ENCODE assay signal across 12 cellular contexts in the genomic region with DNA sequence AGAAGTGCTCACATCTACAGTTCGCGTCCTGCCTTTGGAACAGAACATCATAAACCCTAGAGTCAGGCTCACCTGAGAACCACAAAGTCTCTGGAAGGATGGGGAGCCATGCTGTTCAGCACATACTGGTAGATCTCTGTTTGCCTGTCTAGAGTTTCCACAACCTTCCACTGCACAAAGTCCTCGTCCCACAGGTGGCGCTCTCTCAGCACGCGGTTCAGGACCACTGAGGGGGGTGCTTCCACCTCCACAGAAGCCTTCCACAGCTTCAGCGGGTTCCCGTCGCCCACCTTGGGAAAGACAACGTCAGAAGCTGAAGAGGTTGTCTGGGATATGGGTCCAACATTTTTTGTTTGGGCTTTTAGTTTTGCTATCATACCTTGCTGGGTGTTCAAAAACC.
DNase-seq lines count a peak whose midpoint lies in the region; ATAC-seq, FAIRE-seq and TF ChIP-seq lines count a peak whose summit lies in the region.
"Had no signal": no experiment of that assay in that cellular context is flagged by ENCODE, and none has a peak within 500 bp of the region (broad histone marks: within the 10 kb centered on the region; RNA-seq: fewer than 3 reads in every experiment).

No MANE protein-coding gene starts in this region.

- no peaks in the 10 kb centered on the region for H3K79me2 ChIP-seq in endothelial cell of umbilical vein (ENCODE audit: control insufficient read depth, insufficient read depth, low read length)

- DNase-seq in endothelial cell of umbilical vein (ENCODE audit: low read depth, low spot score) (no peak), COLO668 (lab: John Stamatoyannopoulos, UW; ENCODE audit: unreplicated experiment) (no peak)
- no peak for DNase-seq in stimulated activated CD4-positive, alpha-beta T cell treated with anti-CD3 and anti-CD28 coated beads, Interleukin-2, amount 100 ng/mL, for 24 hours
- DNase-seq: activated T-cell treated with anti-CD3 and anti-CD28 coated beads for 4 hours, NCI-H524 treated with DMSO at 0.1 percent for 48 hours, right lobe of liver had no signal

- H3K4me1 ChIP-seq in endothelial cell of umbilical vein (ENCODE audit: control insufficient read depth, extremely low read depth, insufficient read depth, low read length) (peaks cover 21% of the 10 kb centered on the region), subcutaneous abdominal adipose tissue (ENCODE audit: control insufficient read depth in 5 of 5, insufficient read depth in 5 of 5, low read length in 5 of 5) (peaks cover 8 to 56% (median 38%) of the 10 kb centered on the region in 5 donors)
- H3K4me1 ChIP-seq: right lobe of liver had no signal

- TF ChIP-seq CTCF in endothelial cell of umbilical vein (IDR thresholded peaks at IDR 0.05; ENCODE audit: extremely low read depth in 1 of 2, insufficient read depth in 1 of 2, low read depth in 1 of 2, low read length in 2 of 2): peak; percentile 10 to 23

- no peak overlapping the region for H2AFZ ChIP-seq in endothelial cell of umbilical vein (ENCODE audit: low read depth, low read length)

- no peaks in the 10 kb centered on the region for H3K9me1 ChIP-seq in endothelial cell of umbilical vein (replicated peaks; ENCODE audit: control insufficient read depth, extremely low read depth, insufficient read depth, low read length)

- peaks cover 2% of the 10 kb centered on the region for H4K20me1 ChIP-seq in endothelial cell of umbilical vein (replicated peaks; ENCODE audit: control insufficient read depth, extremely low read depth, insufficient read depth, low read length)

- H3K27ac ChIP-seq in endothelial cell of umbilical vein (ENCODE audit: insufficient read depth, low read depth, low read length) (no peak overlapping the region), subcutaneous abdominal adipose tissue (ENCODE audit: low read depth, low read length) (peak overlapping the region; percentile 83)
- H3K27ac ChIP-seq: epithelial cell of prostate, right lobe of liver had no signal

- H3K9ac ChIP-seq in endothelial cell of umbilical vein (replicated peaks; ENCODE audit: extremely low read depth, insufficient read depth, low read length): no peak overlapping the region
- no peak overlapping the region for H3K9ac ChIP-seq in subcutaneous abdominal adipose tissue (ENCODE audit: low read length in 5 of 5)

- no TSS peak for BruUV-seq in endothelial cell of umbilical vein (replicated peaks; lab: Mats Ljungman, UMichigan)

- FAIRE-seq in endothelial cell of umbilical vein (lab: Jason Lieb, UNC): no peak
- FAIRE-seq: urothelium cell line had no signal

- no peak for TF ChIP-seq POLR2A in endothelial cell of umbilical vein (IDR thresholded peaks at IDR 0.05; ENCODE audit: low read depth, low read length)

- POLR2A ChIA-PET in endothelial cell of umbilical vein (lab: Charles Lee): no interaction called here

- H3K27me3 ChIP-seq in endothelial cell of umbilical vein (ENCODE audit: control insufficient read depth in 2 of 2, insufficient read depth in 2 of 2, low read length in 2 of 2) (no peaks in the 10 kb centered on the region), subcutaneous abdominal adipose tissue (ENCODE audit: control insufficient read depth in 5 of 5, insufficient read depth in 4 of 5, low read length in 5 of 5) (no peaks in the 10 kb centered on the region)
- H3K27me3 ChIP-seq: right lobe of liver had no signal

- intact Hi-C loops in endothelial cell of umbilical vein (cut with micrococcal nuclease): loop anchor here (2.0 kb wide), 2 partner anchors 15 to 613 kb away; no protein-coding TSS in a partner anchor

- H3K9me3 ChIP-seq in endothelial cell of umbilical vein (replicated peaks; ENCODE audit: control insufficient read depth, insufficient read depth, low read length) (no peaks in the 10 kb centered on the region), subcutaneous abdominal adipose tissue (ENCODE audit: control insufficient read depth in 5 of 5, low read length in 5 of 5) (no peaks in the 10 kb centered on the region)
- H3K9me3 ChIP-seq: right lobe of liver had no signal

- dilution Hi-C loops in endothelial cell of umbilical vein (cut with MboI; ENCODE audit: extremely low pct_ligation_motif_present, low sequenced_read_pairs): no loop called here

- no peak overlapping the region for H3K4me2 ChIP-seq in endothelial cell of umbilical vein (ENCODE audit: insufficient read depth, low read length)

- ATAC-seq in GM18519 (IDR thresholded peaks at IDR 0.05; ENCODE audit: low FRiP score, unreplicated experiment) (peak; percentile 31), HG03439 (IDR thresholded peaks at IDR 0.05; ENCODE audit: unreplicated experiment) (peak; percentile 43), GM18861 (IDR thresholded peaks at IDR 0.05; ENCODE audit: unreplicated experiment) (no peak)

- peaks cover 28 to 34% of the 10 kb centered on the region in 2 experiments for H3K36me3 ChIP-seq in endothelial cell of umbilical vein (ENCODE audit: control insufficient read depth in 2 of 2, extremely low read depth in 1 of 2, insufficient read depth in 2 of 2, low read length in 2 of 2)
- H3K36me3 ChIP-seq in subcutaneous abdominal adipose tissue (ENCODE audit: control insufficient read depth in 5 of 5, insufficient read depth in 5 of 5, low read length in 5 of 5): peaks cover 15 to 74% (median 65%) of the 10 kb centered on the region in 5 donors

- H3K4me3 ChIP-seq in endothelial cell of umbilical vein (replicated peaks in 1 of 3; ENCODE audit: insufficient read depth in 1 of 3, low read depth in 1 of 3, low read length in 3 of 3) (no peak overlapping the region), subcutaneous abdominal adipose tissue (ENCODE audit: low read depth in 1 of 5, low read length in 5 of 5) (no peak overlapping the region)
- H3K4me3 ChIP-seq: right lobe of liver had no signal

- CTCF ChIA-PET in endothelial cell of umbilical vein (lab: Charles Lee): interaction anchor here (0.8 to 2.4 kb wide), 2 partner anchors 45 to 522 kb away, joined by 3 to 9 read pairs; no protein-coding TSS in a partner anchor

TF ChIP-seq in endothelial cell of umbilical vein, 7 proteins besides CTCF, POLR2A, EP300 and RAD21:
- TF ChIP-seq, protein P1, sequence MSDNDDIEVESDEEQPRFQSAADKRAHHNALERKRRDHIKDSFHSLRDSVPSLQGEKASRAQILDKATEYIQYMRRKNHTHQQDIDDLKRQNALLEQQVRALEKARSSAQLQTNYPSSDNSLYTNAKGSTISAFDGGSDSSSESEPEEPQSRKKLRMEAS (IDR thresholded peaks at IDR 0.05; ENCODE audit: insufficient read depth, insufficient read length): no peak
- TF ChIP-seq GATA2 (IDR thresholded peaks at IDR 0.05; ENCODE audit: insufficient read depth, insufficient read length, low read depth, low read length): no peak
- TF ChIP-seq MYC (IDR thresholded peaks at IDR 0.05; ENCODE audit: low read depth, low read length): no peak
- no peak for TF ChIP-seq EZH2 (IDR thresholded peaks at IDR 0.05; ENCODE audit: borderline replicate concordance, low read depth, low read length, severe bottlenecking)
- TF ChIP-seq POLR2AphosphoS5 (IDR thresholded peaks at IDR 0.05; ENCODE audit: insufficient read depth, low read depth, low read length): no peak
- no peak for TF ChIP-seq JUN (IDR thresholded peaks at IDR 0.05; ENCODE audit: borderline replicate concordance, insufficient read depth, insufficient read length, low read depth)
- TF ChIP-seq FOS (IDR thresholded peaks at IDR 0.05; ENCODE audit: borderline replicate concordance, insufficient read depth, low read length): no peak
